Comparison of ENCODE assay signal across 17 cellular contexts in the genomic region with DNA sequence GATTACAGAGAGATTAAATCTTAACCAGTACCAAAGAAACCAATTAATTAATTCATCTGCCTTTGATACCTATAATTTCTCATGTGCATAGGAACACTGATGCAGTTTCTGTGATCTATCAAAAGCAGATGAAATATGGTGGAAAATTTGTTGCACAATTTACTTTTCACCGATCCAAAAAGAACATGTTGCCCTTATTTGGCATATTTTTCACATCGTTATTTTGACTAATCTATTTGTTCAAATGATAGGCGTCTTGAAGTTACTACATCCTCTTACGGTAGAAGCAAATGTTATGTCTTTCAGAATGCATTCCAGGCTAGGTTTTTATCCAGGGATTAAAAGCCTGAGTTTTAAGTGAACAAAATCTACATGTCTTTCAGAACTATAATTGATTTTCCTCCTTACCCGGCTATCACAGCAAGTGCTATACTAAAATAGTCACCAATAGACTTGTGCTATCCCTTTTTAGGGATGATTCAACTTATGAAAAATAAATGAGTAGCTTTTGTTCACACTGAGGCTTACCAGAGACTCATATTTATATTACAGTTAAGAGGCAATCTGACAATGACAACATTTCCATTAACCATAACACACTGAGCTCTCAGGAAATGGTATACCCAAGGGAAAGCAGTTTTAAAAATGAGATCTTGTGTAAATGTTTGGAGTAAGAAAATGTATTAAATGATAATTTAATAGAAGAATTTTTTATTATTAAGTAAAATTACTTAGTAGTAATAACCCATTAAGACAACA.
"Had no signal": no experiment of that assay in that cellular context is flagged by ENCODE, and none has a peak within 500 bp of the region (broad histone marks: within the 10 kb centered on the region; RNA-seq: fewer than 3 reads in every experiment).

No MANE protein-coding gene starts in this region.

- H3K27me3 ChIP-seq: cardiac muscle cell, gastrocnemius medialis, stomach, tibial nerve had no signal

- H3K9me3 ChIP-seq: gastrocnemius medialis, left ventricle myocardium inferior, stomach, tibial nerve had no signal

- H3K4me1 Mint-ChIP-seq: activated naive CD8-positive, alpha-beta T cell treated with anti-CD3 and anti-CD28 coated beads for 36 hours; nephron progenitor cell; T-cell had no signal

- H3K9me3 Mint-ChIP-seq: activated CD4-positive, alpha-beta memory T cell treated with anti-CD3 and anti-CD28 coated beads for 36 hours; activated naive CD8-positive, alpha-beta T cell treated with anti-CD3 and anti-CD28 coated beads for 36 hours; nephron progenitor cell; T-cell had no signal

- H3K27me3 Mint-ChIP-seq: activated naive CD8-positive, alpha-beta T cell treated with anti-CD3 and anti-CD28 coated beads for 36 hours had no signal

- DNase-seq: activated CD4-positive, alpha-beta memory T cell treated with anti-CD3 and anti-CD28 coated beads for 36 hours; activated CD4-positive, alpha-beta T cell treated with anti-CD3 and anti-CD28 coated beads for 1 hour; activated gamma-delta T cell treated with Interleukin-2 at 50 U/mL for 16 hours; activated naive CD8-positive, alpha-beta T cell treated with anti-CD3 and anti-CD28 coated beads for 36 hours; activated T-cell treated with anti-CD3 and anti-CD28 coated beads, Interleukin-2, amount 50 U/mL, for 48 hours; anterior cingulate cortex; gastrocnemius medialis; kidney; left ventricle myocardium inferior; mesendoderm; nephron progenitor cell; stimulated activated CD4-positive, alpha-beta T cell treated with anti-CD3 and anti-CD28 coated beads, Interleukin-15, amount 100 ng/mL, for 24 hours; stomach; T-cell; T1000 had no signal

- H3K4me3 ChIP-seq: cardiac muscle cell, gastrocnemius medialis, left ventricle myocardium inferior, stomach, tibial nerve had no signal

- H3K4me3 Mint-ChIP-seq: activated CD4-positive, alpha-beta memory T cell treated with anti-CD3 and anti-CD28 coated beads for 36 hours; activated naive CD8-positive, alpha-beta T cell treated with anti-CD3 and anti-CD28 coated beads for 36 hours; nephron progenitor cell; T-cell had no signal

- H3K4me1 ChIP-seq: gastrocnemius medialis, left ventricle myocardium inferior, tibial nerve had no signal

- H3K27ac ChIP-seq: cardiac muscle cell, gastrocnemius medialis, left ventricle myocardium inferior, stomach, tibial nerve had no signal

- H3K36me3 ChIP-seq: cardiac muscle cell, gastrocnemius medialis, left ventricle myocardium inferior, stomach, tibial nerve had no signal

- H3K36me3 Mint-ChIP-seq: activated CD4-positive, alpha-beta memory T cell treated with anti-CD3 and anti-CD28 coated beads for 36 hours; activated naive CD8-positive, alpha-beta T cell treated with anti-CD3 and anti-CD28 coated beads for 36 hours; T-cell had no signal

- ATAC-seq: gastrocnemius medialis, T-cell had no signal

- FAIRE-seq: kidney had no signal

- H3K27ac Mint-ChIP-seq: activated CD4-positive, alpha-beta memory T cell treated with anti-CD3 and anti-CD28 coated beads for 36 hours; activated naive CD8-positive, alpha-beta T cell treated with anti-CD3 and anti-CD28 coated beads for 36 hours; nephron progenitor cell; T-cell had no signal
